Comparison of ENCODE assay signal across 26 cellular contexts in the genomic region with DNA sequence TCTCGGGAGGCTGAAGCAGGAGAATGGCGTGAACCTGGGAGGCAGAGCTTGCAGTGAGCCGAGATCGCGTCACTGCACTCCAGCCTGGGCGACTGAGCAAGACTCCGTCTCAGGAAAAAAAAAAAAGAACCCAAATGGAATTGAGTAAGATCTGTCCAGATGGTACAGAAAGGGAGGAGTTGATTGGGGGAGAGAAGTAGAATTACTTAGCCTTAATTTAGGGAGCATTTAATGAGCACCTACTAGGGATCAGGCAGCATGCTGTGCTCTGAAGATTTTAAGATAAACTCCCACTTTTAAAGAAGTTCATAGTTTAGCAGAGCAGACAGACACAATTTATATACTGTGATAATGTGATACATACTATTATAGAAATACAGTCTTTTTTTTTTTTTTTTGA.
"Had no signal": no experiment of that assay in that cellular context is flagged by ENCODE, and none has a peak within 500 bp of the region (broad histone marks: within the 10 kb centered on the region; RNA-seq: fewer than 3 reads in every experiment).

No MANE protein-coding gene starts in this region.

- H3K9me3 ChIP-seq: body of pancreas, colonic mucosa, ovary, right lobe of liver, tibial nerve had no signal

- H3K36me3 ChIP-seq: colonic mucosa, ovary had no signal

- H3K27ac ChIP-seq: body of pancreas, ovary, right lobe of liver, tibial nerve had no signal

- H3K27me3 ChIP-seq: body of pancreas, colonic mucosa, dorsolateral prefrontal cortex, ovary, right lobe of liver, tibial nerve had no signal

- H3K4me3 ChIP-seq: body of pancreas, colonic mucosa, dorsolateral prefrontal cortex, ovary, right lobe of liver, tibial nerve had no signal

- H3K9me3 Mint-ChIP-seq: activated CD4-positive, alpha-beta memory T cell treated with anti-CD3 and anti-CD28 coated beads for 36 hours; activated naive CD4-positive, alpha-beta T cell treated with anti-CD3 and anti-CD28 coated beads, Interleukin-2, amount 50 U/mL, for 72 hours; activated T-helper 17 cell treated with anti-CD3 and anti-CD28 coated beads, Interleukin-2, amount 50 U/mL, for 72 hours; nephron had no signal

- ATAC-seq: activated CD4-positive, CD25-positive, alpha-beta regulatory T cell treated with anti-CD3 and anti-CD28 coated beads, Interleukin-2, amount 50 U/mL, for 24 hours; activated naive CD4-positive, alpha-beta T cell treated with anti-CD3 and anti-CD28 coated beads, Interleukin-2, amount 50 U/mL, for 72 hours; activated T-helper 17 cell treated with anti-CD3 and anti-CD28 coated beads, Interleukin-2, amount 50 U/mL, for 72 hours; body of pancreas; esophagus mucosa; left cardiac atrium; right lobe of liver had no signal

- DNase-seq: activated CD4-positive, alpha-beta memory T cell treated with anti-CD3 and anti-CD28 coated beads for 36 hours; activated CD4-positive, alpha-beta T cell treated with anti-CD3 and anti-CD28 coated beads for 48 hours; activated CD8-positive, alpha-beta memory T cell treated with anti-CD3 and anti-CD28 coated beads, Interleukin-2, amount 50 U/mL, for 4 hours; activated gamma-delta T cell treated with Interleukin-2 at 50 U/mL for 16 hours; activated T-cell treated with anti-CD3 and anti-CD28 coated beads, Interleukin-2, amount 50 U/mL, for 1 hour; anterior cingulate cortex; body of pancreas; cerebellar nuclear complex; colonic mucosa; dorsolateral prefrontal cortex; foreskin fibroblast; head of caudate nucleus; hippocampal formation; left cardiac atrium; mammary epithelial cell; ovary; right lobe of liver; stimulated activated CD4-positive, alpha-beta T cell treated with anti-CD3 and anti-CD28 coated beads, Interleukin-2, amount 100 ng/mL, for 48 hours; stimulated activated naive CD4-positive, alpha-beta T cell treated with Interleukin-2 at 50 U/mL for 16 hours had no signal

- H3K4me3 Mint-ChIP-seq: activated CD4-positive, alpha-beta memory T cell treated with anti-CD3 and anti-CD28 coated beads for 36 hours; activated T-helper 17 cell treated with anti-CD3 and anti-CD28 coated beads, Interleukin-2, amount 50 U/mL, for 72 hours; nephron had no signal

- H3K27ac Mint-ChIP-seq: activated CD4-positive, alpha-beta memory T cell treated with anti-CD3 and anti-CD28 coated beads for 36 hours; nephron; progenitor cell of endocrine pancreas had no signal

- H3K27me3 Mint-ChIP-seq: activated CD4-positive, alpha-beta memory T cell treated with anti-CD3 and anti-CD28 coated beads for 36 hours; activated T-helper 17 cell treated with anti-CD3 and anti-CD28 coated beads, Interleukin-2, amount 50 U/mL, for 72 hours; progenitor cell of endocrine pancreas had no signal
